In the genomic region with DNA sequence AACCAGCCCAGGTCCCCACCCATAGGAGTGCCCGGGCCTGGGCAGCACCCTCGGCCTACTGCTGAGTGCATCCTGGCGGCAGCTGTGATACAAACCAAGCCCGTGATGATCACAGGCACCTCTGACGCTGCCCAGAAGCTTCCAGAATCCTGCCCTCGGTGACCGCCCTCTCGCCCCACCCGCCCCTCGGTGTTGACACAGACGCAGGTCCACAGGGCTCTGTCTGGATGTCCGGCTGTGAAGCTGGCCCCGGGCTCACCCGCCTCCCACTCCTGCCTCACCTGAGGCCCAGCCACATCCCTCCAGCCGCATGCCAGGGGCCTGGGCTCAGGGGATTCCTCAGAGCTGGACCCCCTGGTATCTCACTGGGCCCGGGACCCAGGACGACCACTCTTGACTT, we compare ENCODE assay signal across 9 cellular contexts.
"Had no signal": no experiment of that assay in that cellular context is flagged by ENCODE, and none has a peak within 500 bp of the region (broad histone marks: within the 10 kb centered on the region; RNA-seq: fewer than 3 reads in every experiment).

No MANE protein-coding gene starts in this region.

- DNase-seq: HFFc6, IMR-90 had no signal

- H3K4me2 ChIP-seq: GM23338 had no signal

- H2AFZ ChIP-seq: GM23338 had no signal

- ATAC-seq: HCT116, K562 had no signal

- H3K9me3 ChIP-seq: HAP-1 had no signal

- FAIRE-seq: H1, H54, K562 had no signal

- H3K4me3 ChIP-seq: GM23338, HAP-1, K562 had no signal

- H3K4me1 ChIP-seq: HAP-1 had no signal

- H3K27ac ChIP-seq: HL-60 had no signal
